Comparison of ENCODE assay signal across 8 cellular contexts in genomic region chr9:35729700-35730485, GRCh38. TPM values are rescaled to one million over a fixed set of nuclear protein-coding genes. Genes with fewer than 3 reads are reported as not detected.
DNase-seq lines count a peak whose midpoint lies in the region; ATAC-seq and TF ChIP-seq lines count a peak whose summit lies in the region.

No MANE protein-coding gene starts in this region.

- intact Hi-C loops in CD4-positive, alpha-beta memory T cell (cut with micrococcal nuclease): loop anchor here (2.0 to 10.0 kb wide), 2 partner anchors 33 to 1065 kb away; partner anchors contain the start of gene CCL27
- intact Hi-C loops in PC-3 (cut with micrococcal nuclease): loop anchor here (2.0 kb wide), 1 partner anchor 71 kb away; the partner anchor contains the start of genes CCDC107 and RMRP
- intact Hi-C loops in breast epithelium (cut with DNase I; ENCODE audit: low total_unique reads): loop anchor here (1.0 kb wide), 1 partner anchor 34 kb away; no protein-coding TSS in a partner anchor

- no peak overlapping the region for H3K9ac ChIP-seq in PC-3 (ENCODE audit: low read length)

- BruUV-seq in PC-3 (replicated peaks; lab: Mats Ljungman, UMichigan): no TSS peak

- no peaks in the 10 kb centered on the region for H4K20me1 ChIP-seq in PC-3 (ENCODE audit: low read length)

- no peaks in the 10 kb centered on the region for H3K27me3 Mint-ChIP-seq in CD4-positive, alpha-beta memory T cell

- H3K9me2 ChIP-seq in PC-3 (replicated peaks; ENCODE audit: low read length): no peaks in the 10 kb centered on the region

- H3K9me3 Mint-ChIP-seq in CD4-positive, alpha-beta memory T cell: no peaks in the 10 kb centered on the region

- peaks cover 70% of the 10 kb centered on the region for H3K4me1 ChIP-seq in CD4-positive, alpha-beta memory T cell (ENCODE audit: insufficient read depth, low read length)
- H3K4me1 ChIP-seq in PC-3 (ENCODE audit: insufficient read depth, low read length) (peaks cover 54% of the 10 kb centered on the region), breast epithelium (peaks cover 13 to 30% of the 10 kb centered on the region in 2 donors)

- peaks cover 27% of the 10 kb centered on the region for H3K36me3 ChIP-seq in CD4-positive, alpha-beta memory T cell (ENCODE audit: insufficient read depth, low read length)
- H3K36me3 ChIP-seq in PC-3 (ENCODE audit: low read depth, low read length) (peaks cover 6% of the 10 kb centered on the region; the same call in 1 of the 2 replicates), breast epithelium (peaks cover 7% of the 10 kb centered on the region)

- H3K27ac ChIP-seq in CD4-positive, alpha-beta memory T cell (ENCODE audit: low read depth, low read length): peak overlapping the region; percentile 43
- peak overlapping the region; percentile 84 for H3K27ac ChIP-seq in PC-3 (ENCODE audit: low read length)
- peak overlapping the region; percentile 98 to 99 for H3K27ac ChIP-seq in breast epithelium

- H3K9me3 ChIP-seq in CD4-positive, alpha-beta memory T cell (ENCODE audit: control insufficient read depth in 1 of 2, low read length in 2 of 2): no peaks in the 10 kb centered on the region
- no peaks in the 10 kb centered on the region for H3K9me3 ChIP-seq in PC-3 (ENCODE audit: low read length)
- no peaks in the 10 kb centered on the region for H3K9me3 ChIP-seq in breast epithelium

- peak overlapping the region in 2 of 8 donors; percentile 92 to 97 for H3K4me3 Mint-ChIP-seq in CD4-positive, alpha-beta memory T cell

- CTCF ChIA-PET in CD4-positive, alpha-beta memory T cell (lab: Charles Lee; ENCODE audit: partially characterized antibody): interaction anchor here (0.6 to 14.6 kb wide), 17 partner anchors 9 to 152 kb away, joined by 3 to 249 read pairs (median 6); partner anchors contain the start of genes ARHGEF39, CCDC107, GBA2 and RGP1
- CTCF ChIA-PET in PC-3 (lab: Charles Lee): interaction anchor here (0.6 kb wide), 1 partner anchor 69 kb away, joined by 3 read pairs; no protein-coding TSS in a partner anchor

- POLR2A ChIA-PET in CD4-positive, alpha-beta memory T cell (lab: Charles Lee; ENCODE audit: partially characterized antibody): interaction anchor here (0.9 to 11.1 kb wide), 16 partner anchors 17 to 126 kb away, joined by 4 to 179 read pairs (median 28); partner anchors contain the start of genes ARHGEF39, CCDC107, GBA2 and HINT2
- POLR2A ChIA-PET in PC-3 (lab: Charles Lee; ENCODE audit: unreplicated experiment): interaction anchor here (0.5 to 0.6 kb wide), 3 partner anchors 17 to 65 kb away, joined by 4 to 5 read pairs (median 5); partner anchors contain the start of gene ARHGEF39

- no peaks in the 10 kb centered on the region for H3K27me3 ChIP-seq in CD4-positive, alpha-beta memory T cell (ENCODE audit: insufficient read depth, low read length)
- H3K27me3 ChIP-seq in PC-3 (ENCODE audit: low read length) (no peaks in the 10 kb centered on the region), breast epithelium (no peaks in the 10 kb centered on the region)

- peaks cover 70% of the 10 kb centered on the region for H3K79me2 ChIP-seq in PC-3 (ENCODE audit: low read length)

- H3K4me2 ChIP-seq in PC-3 (ENCODE audit: low read length): peak overlapping the region; percentile 90

- H3K4me3 ChIP-seq in CD4-positive, alpha-beta memory T cell (ENCODE audit: low read length in 2 of 2): peak overlapping the region; percentile 60 to 95
- peak overlapping the region; percentile 90 for H3K4me3 ChIP-seq in PC-3 (ENCODE audit: low read length)
- H3K4me3 ChIP-seq in breast epithelium: peak overlapping the region; percentile 74 to 82 (median 79)

- H3K27ac Mint-ChIP-seq in CD4-positive, alpha-beta memory T cell: peak overlapping the region in 4 of 7 donors; percentile 45 to 95 (median 71)

- TF ChIP-seq CTCF in PC-3 (conservative IDR thresholded peaks at IDR 0.05; ENCODE audit: low read depth, low read length) (peak; percentile 64), breast epithelium (IDR thresholded peaks at IDR 0.05) (peak; percentile 40 to 79 (median 52))

- TF ChIP-seq POLR2A in breast epithelium (IDR thresholded peaks at IDR 0.05): no peak

- H2AFZ ChIP-seq in PC-3 (ENCODE audit: low read length): no peak overlapping the region

- H3K4me1 Mint-ChIP-seq in CD4-positive, alpha-beta memory T cell: peaks cover 7 to 27% (median 22%) of the 10 kb centered on the region in 4 donors

- peak; percentile 11 for ATAC-seq in PC-3
- ATAC-seq in GM18907 (IDR thresholded peaks at IDR 0.05; ENCODE audit: unreplicated experiment): no peak
- no peak for ATAC-seq in GM18517 (IDR thresholded peaks at IDR 0.05; ENCODE audit: unreplicated experiment)

- no peaks in the 10 kb centered on the region for H3F3A ChIP-seq in PC-3 (ENCODE audit: low read length, unreplicated experiment)

- H3K36me3 Mint-ChIP-seq in CD4-positive, alpha-beta memory T cell: peaks cover 13 to 30% of the 10 kb centered on the region in 2 donors

- peak in 4 of 5 donors; percentile 31 to 43 (median 34) for DNase-seq in CD4-positive, alpha-beta memory T cell
- DNase-seq in H4 (ENCODE audit: low spot score) (peak; percentile 91), PC-3 (peak; percentile 86), breast epithelium (ENCODE audit: low spot score in 2 of 2) (peak in 1 of 2 donors; percentile 62), islet precursor cell (peak; percentile 77)
- DNase-seq in stimulated activated CD4-positive, alpha-beta T cell treated with anti-CD3 and anti-CD28 coated beads, Interleukin-2, amount 100 ng/mL, for 48 hours: peak; percentile 26 to 30

RNA-seq across cellular contexts. Expression of gene TLN1, which starts 2.1 kb away (rescaled TPM):
- total RNA-seq in CD4-positive, alpha-beta memory T cell: 100 to 1,000 TPM; 294 to 316 TPM
- 100 to 1,000 TPM in 1 of 2 donors, 10 to 100 TPM in 1; 13.7 to 137 TPM for polyA plus RNA-seq in CD4-positive, alpha-beta memory T cell
- total RNA-seq in H4 (2014; rRNA removed; shearing (Covaris generic)): 71.2 and 95.8 TPM in 2 replicates
- total RNA-seq in PC-3 (2014; rRNA removed): 118 and 153 TPM in 2 replicates
- total RNA-seq in breast epithelium: 100 to 1,000 TPM; 163 to 497 (median 215) TPM

RNA-seq across cellular contexts. Expression of gene CREB3, which starts 2.6 kb away (rescaled TPM):
- total RNA-seq in CD4-positive, alpha-beta memory T cell: 10 to 100 TPM; 24.8 to 25.6 TPM
- polyA plus RNA-seq in CD4-positive, alpha-beta memory T cell: 10 to 100 TPM; 45.0 to 59.7 TPM
- 115 and 121 TPM in 2 replicates for total RNA-seq in H4 (2014; rRNA removed; shearing (Covaris generic))
- total RNA-seq in PC-3 (2014; rRNA removed): 34.8 and 47.1 TPM in 2 replicates
- 10 to 100 TPM; 46.4 to 49.9 (median 47.2) TPM for total RNA-seq in breast epithelium

RNA-seq across cellular contexts. Expression of gene GBA2, which starts 19.1 kb away (rescaled TPM):
- 10 to 100 TPM; 61.1 to 66.3 TPM for total RNA-seq in CD4-positive, alpha-beta memory T cell
- polyA plus RNA-seq in CD4-positive, alpha-beta memory T cell: 10 to 100 TPM; 16.3 to 27.1 TPM
- 16.9 and 21.5 TPM in 2 replicates for total RNA-seq in H4 (2014; rRNA removed; shearing (Covaris generic))
- total RNA-seq in PC-3 (2014; rRNA removed): 60.9 and 81.7 TPM in 2 replicates
- 10 to 100 TPM; 44.5 to 63.8 (median 57.0) TPM for total RNA-seq in breast epithelium

RNA-seq across cellular contexts. Expression of gene RGP1, which starts 19.2 kb away (rescaled TPM):
- total RNA-seq in CD4-positive, alpha-beta memory T cell: 10 to 100 TPM; 31.8 to 33.8 TPM
- 1 to 10 TPM; 6.1 to 9.9 TPM for polyA plus RNA-seq in CD4-positive, alpha-beta memory T cell
- total RNA-seq in H4 (2014; rRNA removed; shearing (Covaris generic)): 16.4 and 18.6 TPM in 2 replicates
- total RNA-seq in PC-3 (2014; rRNA removed) (13.8 and 14.3 TPM in 2 replicates), breast epithelium (10 to 100 TPM; 16.7 to 20.1 (median 17.4) TPM)

RNA-seq across cellular contexts. Expression of gene MSMP, which starts 24.2 kb away (rescaled TPM):
- not detected for total RNA-seq in CD4-positive, alpha-beta memory T cell
- 1 to 10 TPM in 1 of 2 donors, not detected in 1; 1.2 TPM for polyA plus RNA-seq in CD4-positive, alpha-beta memory T cell
- not detected in 2 replicates for total RNA-seq in H4 (2014; rRNA removed; shearing (Covaris generic))
- total RNA-seq in PC-3 (2014; rRNA removed) (145 and 149 TPM in 2 replicates), breast epithelium (not detected)

Comparison
In these comparisons a context has a peak if more than half of its experiments do, and no peak if none do; other contexts are left out.
1. H3K27ac ChIP-seq: peak in every context shown above with its lines; median percentile 98 in breast epithelium; 84 in PC-3; 43 in CD4-positive, alpha-beta memory T cell.